8 cellular contexts compared by ENCODE assay signal in genomic region chr9:99184427-99185327, GRCh38. TPM values are rescaled to one million over a fixed set of nuclear protein-coding genes. Genes with fewer than 3 reads are reported as not detected.
DNase-seq lines count a peak whose midpoint lies in the region; ATAC-seq and TF ChIP-seq lines count a peak whose summit lies in the region.

No MANE protein-coding gene starts in this region.

- H3K27me3 ChIP-seq in subcutaneous abdominal adipose tissue (ENCODE audit: control insufficient read depth in 5 of 5, insufficient read depth in 4 of 5, low read length in 5 of 5) = peaks cover 0 to 12% (median 6%) of the 10 kb centered on the region in 5 donors

- peaks cover 4 to 10% (median 5%) of the 10 kb centered on the region in 5 donors for H3K4me1 ChIP-seq in subcutaneous abdominal adipose tissue (ENCODE audit: control insufficient read depth in 5 of 5, insufficient read depth in 5 of 5, low read length in 5 of 5)

- intact Hi-C loops in activated T-helper 2 cell treated with anti-CD3 and anti-CD28 coated beads, Interferon-gamma antibody, Interleukin-2, Interleukin-4, amounts not matched to agents 10 μg/mL and 5 μg/mL and 100 μg/mL, durations not matched to agents 14 hours and 24 hours and 36 hours (cut with micrococcal nuclease) = loop anchor here (1.0 to 10.0 kb wide), 6 partner anchors 38 to 1140 kb away; partner anchors contain the start of gene SEC61B

- peaks cover 51% of the 10 kb centered on the region for H3K4me1 Mint-ChIP-seq in activated T-helper 2 cell treated with anti-CD3 and anti-CD28 coated beads, Interferon-gamma antibody, Interleukin-2, Interleukin-4, amounts not matched to agents 10 μg/mL and 5 μg/mL and 100 μg/mL, durations not matched to agents 14 hours and 24 hours and 36 hours (ENCODE audit: low read depth)

- H3K36me3 ChIP-seq in subcutaneous abdominal adipose tissue (ENCODE audit: control insufficient read depth in 5 of 5, insufficient read depth in 5 of 5, low read length in 5 of 5) = no peaks in the 10 kb centered on the region

- peak overlapping the region in 2 of 5 donors; percentile 4 to 49 for H3K9ac ChIP-seq in subcutaneous abdominal adipose tissue (ENCODE audit: low read length in 5 of 5)

- peak; percentile 92 for TF ChIP-seq CTCF in foreskin fibroblast (IDR thresholded peaks at IDR 0.05; ENCODE audit: low read depth, low read length)

- DNase-seq in DMS53 treated with DMSO at 0.1 percent for 48 hours (lab: John Stamatoyannopoulos, UW; ENCODE audit: unreplicated experiment) = peak; percentile 60
- DNase-seq in LoVo (ENCODE audit: low spot score) = peak; percentile 72
- peak; percentile 70 for DNase-seq in RPMI8226
- DNase-seq in activated T-helper 2 cell treated with anti-CD3 and anti-CD28 coated beads, Interferon-gamma antibody, Interleukin-2, Interleukin-4, amounts not matched to agents 10 μg/mL and 5 μg/mL and 100 μg/mL, durations not matched to agents 14 hours and 24 hours and 36 hours (ENCODE audit: low spot score) = peak; percentile 62
- peak; percentile 73 to 92 for DNase-seq in foreskin fibroblast
- DNase-seq in nucleus accumbens (lab: John Stamatoyannopoulos, UW) = peak in 55 of 56 donors; percentile 16 to 95 (median 77)

- H3K4me3 ChIP-seq in foreskin fibroblast (ENCODE audit: low read depth in 1 of 2, low read length in 2 of 2) (peak overlapping the region; percentile 3 to 28), subcutaneous abdominal adipose tissue (ENCODE audit: low read depth in 1 of 5, low read length in 5 of 5) (peak overlapping the region; percentile 33 to 69 (median 46))

- peak; percentile 44 for ATAC-seq in GM21786 (IDR thresholded peaks at IDR 0.05; ENCODE audit: unreplicated experiment)

- H3K27me3 Mint-ChIP-seq in activated T-helper 2 cell treated with anti-CD3 and anti-CD28 coated beads, Interferon-gamma antibody, Interleukin-2, Interleukin-4, amounts not matched to agents 10 μg/mL and 5 μg/mL and 100 μg/mL, durations not matched to agents 14 hours and 24 hours and 36 hours (ENCODE audit: low read depth) = peaks cover 10% of the 10 kb centered on the region

- H3K36me3 Mint-ChIP-seq in activated T-helper 2 cell treated with anti-CD3 and anti-CD28 coated beads, Interferon-gamma antibody, Interleukin-2, Interleukin-4, amounts not matched to agents 10 μg/mL and 5 μg/mL and 100 μg/mL, durations not matched to agents 14 hours and 24 hours and 36 hours (ENCODE audit: low read depth) = peaks cover 2% of the 10 kb centered on the region

- H3K27ac Mint-ChIP-seq in activated T-helper 2 cell treated with anti-CD3 and anti-CD28 coated beads, Interferon-gamma antibody, Interleukin-2, Interleukin-4, amounts not matched to agents 10 μg/mL and 5 μg/mL and 100 μg/mL, durations not matched to agents 14 hours and 24 hours and 36 hours = peak overlapping the region; percentile 79

- H3K9me3 ChIP-seq in subcutaneous abdominal adipose tissue (ENCODE audit: control insufficient read depth in 5 of 5, low read length in 5 of 5) = no peaks in the 10 kb centered on the region

- no peak overlapping the region for H3K27ac ChIP-seq in subcutaneous abdominal adipose tissue (ENCODE audit: low read depth, low read length)

- no peak overlapping the region for H3K4me3 Mint-ChIP-seq in activated T-helper 2 cell treated with anti-CD3 and anti-CD28 coated beads, Interferon-gamma antibody, Interleukin-2, Interleukin-4, amounts not matched to agents 10 μg/mL and 5 μg/mL and 100 μg/mL, durations not matched to agents 14 hours and 24 hours and 36 hours (ENCODE audit: low read depth)

- H3K9me3 Mint-ChIP-seq in activated T-helper 2 cell treated with anti-CD3 and anti-CD28 coated beads, Interferon-gamma antibody, Interleukin-2, Interleukin-4, amounts not matched to agents 10 μg/mL and 5 μg/mL and 100 μg/mL, durations not matched to agents 14 hours and 24 hours and 36 hours = no peaks in the 10 kb centered on the region

RNA-seq across cellular contexts. Expression of gene ALG2, which starts 37.1 kb away (rescaled TPM):
- 39.5 and 41.7 TPM in 2 replicates for total RNA-seq in activated T-helper 2 cell treated with anti-CD3 and anti-CD28 coated beads, Interferon-gamma antibody, Interleukin-2, Interleukin-4, amounts not matched to agents 10 μg/mL and 5 μg/mL and 100 μg/mL, durations not matched to agents 14 hours and 24 hours and 36 hours

RNA-seq across cellular contexts. Expression of gene SEC61B, which starts 37.4 kb away (rescaled TPM):
- total RNA-seq in activated T-helper 2 cell treated with anti-CD3 and anti-CD28 coated beads, Interferon-gamma antibody, Interleukin-2, Interleukin-4, amounts not matched to agents 10 μg/mL and 5 μg/mL and 100 μg/mL, durations not matched to agents 14 hours and 24 hours and 36 hours = 208 and 223 TPM in 2 replicates
